Comparison of ENCODE assay signal across 21 cellular contexts in the genomic region with DNA sequence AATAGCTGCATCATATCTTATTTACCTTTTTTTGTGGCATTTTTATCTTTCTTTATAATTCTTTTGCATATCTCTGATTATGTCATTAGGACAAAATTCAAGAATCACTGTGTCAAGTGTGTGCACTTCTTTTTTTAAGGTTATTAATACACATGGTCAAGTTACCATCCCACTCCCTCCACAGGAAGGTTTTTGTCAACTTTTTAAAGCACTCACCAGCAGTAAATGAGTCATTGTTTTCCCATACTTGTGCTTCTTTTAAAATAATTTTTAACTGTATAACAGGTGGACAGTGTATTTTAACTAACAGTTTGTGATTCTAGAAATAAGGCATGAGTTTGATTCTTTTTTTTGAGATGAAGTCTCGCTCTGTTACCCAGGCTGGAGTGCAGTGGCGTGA. TPM values are rescaled to one million over a fixed set of nuclear protein-coding genes. Genes with fewer than 3 reads are reported as not detected.
DNase-seq lines count a peak whose midpoint lies in the region; ATAC-seq and TF ChIP-seq lines count a peak whose summit lies in the region.
"Had no signal": no experiment of that assay in that cellular context is flagged by ENCODE, and none has a peak within 500 bp of the region (broad histone marks: within the 10 kb centered on the region; RNA-seq: fewer than 3 reads in every experiment).

No MANE protein-coding gene starts in this region.

- no peaks in the 10 kb centered on the region for H3K9me3 Mint-ChIP-seq in activated CD4-positive, alpha-beta T cell treated with anti-CD3 and anti-CD28 coated beads, Interleukin-2, amount 10 ng/mL, durations not matched to agents 24 days and 14 days
- H3K9me3 Mint-ChIP-seq in natural killer cell, result no peaks in the 10 kb centered on the region
- H3K9me3 Mint-ChIP-seq: CD8-positive, alpha-beta memory T cell had no signal

- ATAC-seq in left lung (peak; percentile 76), natural killer cell (no peak)
- ATAC-seq: Panc1 had no signal

- H3K27ac Mint-ChIP-seq in activated CD4-positive, alpha-beta T cell treated with anti-CD3 and anti-CD28 coated beads, Interleukin-2, amount 10 ng/mL, durations not matched to agents 24 days and 14 days, result no peak overlapping the region
- H3K27ac Mint-ChIP-seq in natural killer cell, result no peak overlapping the region
- H3K27ac Mint-ChIP-seq: CD8-positive, alpha-beta memory T cell had no signal

- H3K4me3 Mint-ChIP-seq in activated CD4-positive, alpha-beta T cell treated with anti-CD3 and anti-CD28 coated beads, Interleukin-2, amount 10 ng/mL, durations not matched to agents 24 days and 14 days, result no peak overlapping the region
- H3K4me3 Mint-ChIP-seq in natural killer cell, result no peak overlapping the region
- H3K4me3 Mint-ChIP-seq: CD8-positive, alpha-beta memory T cell had no signal

- H3K27me3 Mint-ChIP-seq in activated CD4-positive, alpha-beta T cell treated with anti-CD3 and anti-CD28 coated beads, Interleukin-2, amount 10 ng/mL, durations not matched to agents 24 days and 14 days, result no peaks in the 10 kb centered on the region
- H3K27me3 Mint-ChIP-seq in natural killer cell (ENCODE audit: low read depth in 2 of 2), result no peaks in the 10 kb centered on the region
- H3K27me3 Mint-ChIP-seq: CD8-positive, alpha-beta memory T cell had no signal

- H3K9me3 ChIP-seq in left lung, result no peaks in the 10 kb centered on the region
- H3K9me3 ChIP-seq: SK-N-SH had no signal

- peaks cover 0 to 55% of the 10 kb centered on the region in 2 donors for H3K36me3 ChIP-seq in left lung

- H3K27ac ChIP-seq in left lung, result no peak overlapping the region
- H3K27ac ChIP-seq: C4-2B had no signal

- no peaks in the 10 kb centered on the region for H3K4me1 ChIP-seq in left lung

- in situ Hi-C loops in astrocyte of the spinal cord (cut with HindIII; ENCODE audit: low sequenced_read_pairs), result no loop called here
- in situ Hi-C loops in GM13976 (cut with MboI; ENCODE audit: low sequenced_read_pairs, unreplicated experiment), result loop anchor here (10.0 kb wide), 1 partner anchor 143 kb away; no protein-coding TSS in a partner anchor

- H3K27me3 ChIP-seq in left lung, result no peaks in the 10 kb centered on the region

- DNase-seq in HT1080 (ENCODE audit: low read depth), result peak; percentile 3
- DNase-seq in astrocyte of the spinal cord (ENCODE audit: low read depth, low spot score), result peak; percentile 13
- no peak for DNase-seq in left lung
- no peak for DNase-seq in activated CD4-positive, alpha-beta T cell treated with anti-CD3 and anti-CD28 coated beads, Interleukin-2, amount 10 ng/mL, durations not matched to agents 24 days and 14 days
- no peak for DNase-seq in GM13976 (ENCODE audit: low spot score)
- DNase-seq in natural killer cell, result no peak
- DNase-seq in AG20443 (ENCODE audit: low spot score), result no peak
- DNase-seq: AML-193; Calu3; CD8-positive, alpha-beta memory T cell; Karpas-422; NCI-H1092; NCI-H1436; NCI-H187 treated with DMSO at 0.1 percent for 48 hours; NCI-H226; NCI-H510A treated with DMSO at 0.1 percent for 48 hours; NCI-H748 treated with DMSO at 0.1 percent for 48 hours; SIG-M5; SK-N-SH had no signal

- peaks cover 2% of the 10 kb centered on the region for H3K36me3 Mint-ChIP-seq in activated CD4-positive, alpha-beta T cell treated with anti-CD3 and anti-CD28 coated beads, Interleukin-2, amount 10 ng/mL, durations not matched to agents 24 days and 14 days (ENCODE audit: low read depth)
- no peaks in the 10 kb centered on the region for H3K36me3 Mint-ChIP-seq in natural killer cell

- TF ChIP-seq CTCF in astrocyte of the spinal cord (IDR thresholded peaks at IDR 0.05; ENCODE audit: low read depth, low read length) (no peak), left lung (IDR thresholded peaks at IDR 0.05) (no peak), GM13976 (IDR thresholded peaks at IDR 0.05; ENCODE audit: borderline replicate concordance, control extremely low read depth, extremely low read depth, insufficient read depth, missing control alignments) (no peak), natural killer cell (IDR thresholded peaks at IDR 0.05) (no peak)

- H3K4me3 ChIP-seq in astrocyte of the spinal cord (ENCODE audit: low read depth, low read length) (no peak overlapping the region), left lung (no peak overlapping the region)

- intact Hi-C loops in left lung (cut with DNase I), result no loop called here
- intact Hi-C loops in activated CD4-positive, alpha-beta T cell treated with anti-CD3 and anti-CD28 coated beads, Interleukin-2, amount 10 ng/mL, durations not matched to agents 24 days and 14 days (cut with micrococcal nuclease), result no loop called here
- intact Hi-C loops in natural killer cell (cut with micrococcal nuclease), result no loop called here

- H3K4me1 Mint-ChIP-seq in activated CD4-positive, alpha-beta T cell treated with anti-CD3 and anti-CD28 coated beads, Interleukin-2, amount 10 ng/mL, durations not matched to agents 24 days and 14 days, result no peaks in the 10 kb centered on the region
- H3K4me1 Mint-ChIP-seq in natural killer cell, result peaks cover 0 to 4% of the 10 kb centered on the region in 2 donors
- H3K4me1 Mint-ChIP-seq: CD8-positive, alpha-beta memory T cell had no signal

RNA-seq across cellular contexts. Expression of gene FAM171B, which starts 45.7 kb away (rescaled TPM):
- total RNA-seq in HT1080 (2014; rRNA removed; shearing (Covaris generic)), result 6.9 and 8.5 TPM in 2 replicates
- 3.8 and 5.2 TPM in 2 replicates for polyA plus RNA-seq in HT1080 (2015; cell fraction: cytosol; rRNA removed)
- polyA plus RNA-seq in HT1080 (2015; cell fraction: nucleus; rRNA removed), result 3.6 and 3.7 TPM in 2 replicates
- total RNA-seq in left lung, result 1 to 10 TPM; 2.8 to 5.6 TPM
- total RNA-seq in activated CD4-positive, alpha-beta T cell treated with anti-CD3 and anti-CD28 coated beads, Interleukin-2, amount 10 ng/mL, durations not matched to agents 24 days and 14 days, result 0.33 and 0.43 TPM in 2 replicates
- total RNA-seq in natural killer cell, result 1 to 10 TPM in 2 of 3 donors, under 1 TPM in 1; 0.26 to 1.3 (median 1.3) TPM

RNA-seq across cellular contexts. Expression of gene ITGAV, which starts 58.3 kb away (rescaled TPM):
- 38.5 and 48.8 TPM in 2 replicates for total RNA-seq in HT1080 (2014; rRNA removed; shearing (Covaris generic))
- 31.3 and 45.3 TPM in 2 replicates for polyA plus RNA-seq in HT1080 (2015; cell fraction: cytosol; rRNA removed)
- polyA plus RNA-seq in HT1080 (2015; cell fraction: nucleus; rRNA removed), result 126 and 132 TPM in 2 replicates
- 100 to 1,000 TPM in 1 of 2 donors, 10 to 100 TPM in 1; 90.0 to 175 TPM for total RNA-seq in left lung
- total RNA-seq in activated CD4-positive, alpha-beta T cell treated with anti-CD3 and anti-CD28 coated beads, Interleukin-2, amount 10 ng/mL, durations not matched to agents 24 days and 14 days, result 6.9 and 8.1 TPM in 2 replicates
- total RNA-seq in natural killer cell, result 10 to 100 TPM; 10.7 to 14.7 (median 12.0) TPM

Comparison
In these comparisons a context has a peak if more than half of its experiments do, and no peak if none do; other contexts are left out.
1. DNase-seq: peak in HT1080 (single experiment) and astrocyte of the spinal cord (single experiment); none in left lung (0 of 2), activated CD4-positive, alpha-beta T cell treated with anti-CD3 and anti-CD28 coated beads, Interleukin-2, amount 10 ng/mL, durations not matched to agents 24 days and 14 days (single experiment), GM13976 (single experiment), natural killer cell (single experiment) and AG20443 (single experiment).